10 cellular contexts compared by ENCODE assay signal in the genomic region with DNA sequence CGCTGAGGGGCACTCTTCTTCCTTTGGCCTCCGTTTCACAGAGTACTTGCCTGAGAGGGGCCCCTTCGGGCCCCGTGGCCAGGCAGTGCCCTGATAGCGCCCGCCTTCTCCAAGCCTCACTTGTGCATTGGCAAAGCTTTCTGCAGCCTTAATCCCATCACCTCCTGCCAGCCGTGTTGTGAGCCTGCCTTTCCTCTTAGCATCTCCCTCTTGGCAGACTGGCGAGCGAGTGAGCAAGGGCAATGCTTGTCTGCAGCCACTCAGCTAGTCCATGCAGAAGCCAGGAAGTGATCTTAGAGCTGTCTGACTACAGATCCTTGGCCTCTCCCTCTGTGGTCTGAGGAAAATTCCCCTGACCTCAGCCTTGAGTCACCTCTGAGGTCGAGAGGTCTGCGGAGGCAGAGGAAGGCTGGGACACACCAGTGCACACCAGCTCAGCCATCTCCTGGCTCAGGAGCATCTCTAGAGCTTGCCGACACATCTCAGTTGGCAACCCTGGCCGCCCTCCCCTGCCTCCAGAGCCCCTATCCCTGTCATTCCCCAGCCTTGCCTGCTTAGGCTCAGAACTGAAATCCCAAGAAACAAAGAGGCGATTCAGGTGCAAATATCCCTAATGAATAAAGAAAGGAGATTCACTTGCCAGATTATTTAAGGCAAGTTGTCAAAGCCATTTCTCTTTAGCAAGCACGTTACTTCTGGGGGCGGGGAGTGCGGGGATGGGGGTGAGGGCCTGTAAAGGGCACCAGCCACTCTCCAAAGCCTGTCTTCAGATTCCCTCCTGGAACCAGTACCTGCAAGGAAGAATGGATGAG.
DNase-seq lines count a peak whose midpoint lies in the region; ATAC-seq, FAIRE-seq and TF ChIP-seq lines count a peak whose summit lies in the region.
"Had no signal": no experiment of that assay in that cellular context is flagged by ENCODE, and none has a peak within 500 bp of the region (broad histone marks: within the 10 kb centered on the region; RNA-seq: fewer than 3 reads in every experiment).

No MANE protein-coding gene starts in this region.

- no peak overlapping the region for H3K18ac ChIP-seq in H9 (ENCODE audit: insufficient read length, low read depth, low read length)

- H3K4me3 Mint-ChIP-seq in H9 (peak overlapping the region; percentile 31 to 67; a peak in 4 of 5 replicates), mesothelial cell of epicardium (no peak overlapping the region)
- H3K4me3 Mint-ChIP-seq in activated T-helper 17 cell treated with anti-CD3 and anti-CD28 coated beads, Interleukin-2, amount 50 U/mL, for 72 hours = no peak overlapping the region

- H3K4ac ChIP-seq in H9 (ENCODE audit: low read depth, low read length) = no peak overlapping the region

- no peaks in the 10 kb centered on the region for H3K9me3 ChIP-seq in H9 (ENCODE audit: control insufficient read depth, low read depth, low read length)
- no peaks in the 10 kb centered on the region for H3K9me3 ChIP-seq in small intestine (ENCODE audit: control insufficient read depth, low read depth)

- H3K79me2 ChIP-seq in H9 (ENCODE audit: insufficient read depth, low read length) = no peaks in the 10 kb centered on the region

- peak; percentile 92 for ATAC-seq in activated T-helper 17 cell treated with anti-CD3 and anti-CD28 coated beads, Interleukin-2, amount 50 U/mL, for 72 hours (replicated peaks)

- H3K9me3 Mint-ChIP-seq in H9 (peaks cover 56 to 63% of the 10 kb centered on the region in 2 experiments), mesothelial cell of epicardium (peaks cover 10% of the 10 kb centered on the region)
- H3K9me3 Mint-ChIP-seq in activated T-helper 17 cell treated with anti-CD3 and anti-CD28 coated beads, Interleukin-2, amount 50 U/mL, for 72 hours = no peaks in the 10 kb centered on the region

- no peak overlapping the region for H2BK12ac ChIP-seq in H9 (ENCODE audit: insufficient read length, low read depth, low read length)

- H3K23me2 ChIP-seq in H9 (ENCODE audit: insufficient read length, low read depth, low read length, poor library complexity, severe bottlenecking) = no peaks in the 10 kb centered on the region

- H3K14ac ChIP-seq in H9 (ENCODE audit: insufficient read depth, low read length) = no peak overlapping the region

- peaks cover 0 to 2% (median 0%) of the 10 kb centered on the region in 3 experiments; a peak in 5 of 7 replicates for H3K36me3 Mint-ChIP-seq in H9 (ENCODE audit: insufficient read depth in 1 of 3, low read depth in 3 of 3)
- no peaks in the 10 kb centered on the region for H3K36me3 Mint-ChIP-seq in activated T-helper 17 cell treated with anti-CD3 and anti-CD28 coated beads, Interleukin-2, amount 50 U/mL, for 72 hours (ENCODE audit: low read depth)
- H3K36me3 Mint-ChIP-seq in mesothelial cell of epicardium = no peaks in the 10 kb centered on the region

- H2BK120ac ChIP-seq in H9 (ENCODE audit: low read depth, low read length, poor library complexity, severe bottlenecking) = no peak overlapping the region

- WGBS in H9 (ENCODE audit: extremely low coverage, insufficient read length, low lambda C conversion rate) = no CpG with 5 or more reads among the region's 17 CpGs
- WGBS in small intestine, 3 donors = 58 to 86% (median 81%) methylated on average over 16 to 17 of the region's 17 CpGs

- H3K4me3 ChIP-seq in small intestine (ENCODE audit: low read depth in 1 of 2, low read length in 2 of 2) = no peak overlapping the region

- H3T11ph ChIP-seq in H9 (ENCODE audit: low read length) = no peak overlapping the region

- no peak overlapping the region for H3K23ac ChIP-seq in H9 (ENCODE audit: insufficient read length, low read depth, low read length)

- H2AFZ ChIP-seq in H9 (ENCODE audit: low read length) = no peak overlapping the region

- no peak overlapping the region for H4K5ac ChIP-seq in H9 (ENCODE audit: insufficient read length, low read depth, low read length)

- no peak overlapping the region for H2BK20ac ChIP-seq in H9 (ENCODE audit: low read depth, low read length, poor library complexity, severe bottlenecking)

- DNase-seq in Caki2 (ENCODE audit: low read depth) (peak; percentile 53), H9 (peak; percentile 45), myocyte (ENCODE audit: low read depth) (peak; percentile 61), mesothelial cell of epicardium (ENCODE audit: low spot score in 2 of 2, unreplicated experiment in 2 of 2) (no peak), midbrain (lab: John Stamatoyannopoulos, UW) (no peak), small intestine (no peak)
- no peak for DNase-seq in stimulated activated CD4-positive, alpha-beta T cell treated with anti-CD3 and anti-CD28 coated beads, Interleukin-4, amount 100 ng/mL, for 24 hours
- DNase-seq: activated T-cell treated with anti-CD3 and anti-CD28 coated beads, Interleukin-2, amount 50 U/mL, for 1 hour; Calu3 had no signal

- H3K27me3 ChIP-seq in H9 (ENCODE audit: insufficient read depth, low read length) = peaks cover 5% of the 10 kb centered on the region; the same call in 1 of the 2 replicates
- H3K27me3 ChIP-seq in small intestine (ENCODE audit: control insufficient read depth in 2 of 2, insufficient read depth in 2 of 2, low read length in 2 of 2) = no peaks in the 10 kb centered on the region

- no peak overlapping the region for H3K56ac ChIP-seq in H9 (ENCODE audit: insufficient read length, low read depth, low read length)

- H2AK5ac ChIP-seq in H9 (ENCODE audit: insufficient read length, low read length) = no peak overlapping the region

- no peaks in the 10 kb centered on the region; the same call in 1 of the 2 replicates for H3K4me1 ChIP-seq in H9 (ENCODE audit: insufficient read depth, low read length)
- H3K4me1 ChIP-seq in small intestine (ENCODE audit: control insufficient read depth in 2 of 2, insufficient read depth in 1 of 2, low read depth in 1 of 2, low read length in 1 of 2) = no peaks in the 10 kb centered on the region

- FAIRE-seq in small intestine (lab: Jason Lieb, UNC) = no peak

- TF ChIP-seq CTCF in H9 (conservative IDR thresholded peaks at IDR 0.05) (no peak), mesothelial cell of epicardium (IDR thresholded peaks at IDR 0.05; ENCODE audit: unreplicated experiment) (no peak)

- no peak overlapping the region for H2BK5ac ChIP-seq in H9 (ENCODE audit: insufficient read length, low read length)

- H4K91ac ChIP-seq in H9 (ENCODE audit: insufficient read length, low read depth, low read length) = no peak overlapping the region

- peaks cover 56% of the 10 kb centered on the region for H3K27me3 Mint-ChIP-seq in H9 (ENCODE audit: low read depth)
- H3K27me3 Mint-ChIP-seq in activated T-helper 17 cell treated with anti-CD3 and anti-CD28 coated beads, Interleukin-2, amount 50 U/mL, for 72 hours = peaks cover 5% of the 10 kb centered on the region
- H3K27me3 Mint-ChIP-seq in mesothelial cell of epicardium (ENCODE audit: low read depth) = peaks cover 46% of the 10 kb centered on the region

- no peak overlapping the region for H3K9ac ChIP-seq in H9 (ENCODE audit: extremely low read depth, insufficient read length, low read length)

- no peak overlapping the region for H2BK15ac ChIP-seq in H9 (ENCODE audit: low read depth, low read length)

- in situ Hi-C loops in Caki2 (cut with HindIII; ENCODE audit: low pct_unique_long_range_greater_than_20kb, low sequenced_read_pairs) = no loop called here

- peak overlapping the region; percentile 51 for H3K4me2 ChIP-seq in H9 (ENCODE audit: insufficient read depth, insufficient read length, low read length)

- H4K20me1 ChIP-seq in H9 (ENCODE audit: control insufficient read depth, insufficient read depth, insufficient read length) = no peaks in the 10 kb centered on the region

- H3K27ac Mint-ChIP-seq in H9 (no peak overlapping the region), mesothelial cell of epicardium (no peak overlapping the region)
- H3K27ac Mint-ChIP-seq in activated T-helper 17 cell treated with anti-CD3 and anti-CD28 coated beads, Interleukin-2, amount 50 U/mL, for 72 hours = no peak overlapping the region

- no peaks in the 10 kb centered on the region for H3K36me3 ChIP-seq in small intestine (ENCODE audit: control insufficient read depth in 2 of 2, insufficient read depth in 2 of 2, low read length in 2 of 2)

- H3K27ac ChIP-seq in H9 (ENCODE audit: insufficient read length, low read depth, low read length) (no peak overlapping the region), small intestine (ENCODE audit: low read depth in 1 of 2, low read length in 1 of 2) (no peak overlapping the region)

- peaks cover 43 to 51% of the 10 kb centered on the region in 2 experiments for H3K4me1 Mint-ChIP-seq in H9
- H3K4me1 Mint-ChIP-seq in activated T-helper 17 cell treated with anti-CD3 and anti-CD28 coated beads, Interleukin-2, amount 50 U/mL, for 72 hours = no peaks in the 10 kb centered on the region
- no peaks in the 10 kb centered on the region for H3K4me1 Mint-ChIP-seq in mesothelial cell of epicardium

- no peaks in the 10 kb centered on the region for H3K79me1 ChIP-seq in H9 (ENCODE audit: insufficient read depth, low read depth, low read length, poor library complexity, severe bottlenecking)

- H4K8ac ChIP-seq in H9 (replicated peaks; ENCODE audit: insufficient read length, low read depth, low read length) = no peak overlapping the region

Comparison
In these comparisons a context has a peak if more than half of its experiments do, and no peak if none do; other contexts are left out.
1. DNase-seq: peak in Caki2 (single experiment), H9 (single experiment) and myocyte (single experiment); none in mesothelial cell of epicardium (0 of 2), midbrain (single experiment), small intestine (single experiment) and stimulated activated CD4-positive, alpha-beta T cell treated with anti-CD3 and anti-CD28 coated beads, Interleukin-4, amount 100 ng/mL, for 24 hours (single experiment).
2. H3K4me3 Mint-ChIP-seq: peak in H9 (2 of 2); none in activated T-helper 17 cell treated with anti-CD3 and anti-CD28 coated beads, Interleukin-2, amount 50 U/mL, for 72 hours (single experiment) and mesothelial cell of epicardium (single experiment).